ENCODE assay signal across 9 cellular contexts in genomic region chr9:134217431-134218210, GRCh38. TPM values are rescaled to one million over a fixed set of nuclear protein-coding genes. Genes with fewer than 3 reads are reported as not detected.
DNase-seq lines count a peak whose midpoint lies in the region; ATAC-seq and TF ChIP-seq lines count a peak whose summit lies in the region.
"Had no signal": no experiment of that assay in that cellular context is flagged by ENCODE, and none has a peak within 500 bp of the region (broad histone marks: within the 10 kb centered on the region; RNA-seq: fewer than 3 reads in every experiment).

No MANE protein-coding gene starts in this region.

- 86 to 95% (median 95%) methylated on average over 10 of the region's 10 CpGs for WGBS in heart left ventricle, 4 donors

- H3K27ac Mint-ChIP-seq in endothelial cell (ENCODE audit: unreplicated experiment) = peak overlapping the region; percentile 36
- peak overlapping the region; percentile 20 for H3K27ac Mint-ChIP-seq in stimulated activated naive B cell treated with anti-CD40 and anti-IgM and Interleukin-4, amounts not matched to agents 10 μg/mL and 1 μg/mL and 100 μg/mL, for 72 hours

- no peak overlapping the region for H3K27ac ChIP-seq in heart left ventricle

- H3K4me1 ChIP-seq in heart left ventricle = peaks cover 0 to 35% (median 20%) of the 10 kb centered on the region in 12 donors

- no peak overlapping the region for H3K4me3 Mint-ChIP-seq in endothelial cell (ENCODE audit: unreplicated experiment)
- no peak overlapping the region for H3K4me3 Mint-ChIP-seq in stimulated activated naive B cell treated with anti-CD40 and anti-IgM and Interleukin-4, amounts not matched to agents 10 μg/mL and 1 μg/mL and 100 μg/mL, for 72 hours

- no peak for TF ChIP-seq POLR2A in heart left ventricle (IDR thresholded peaks at IDR 0.05)

- H3K4me3 ChIP-seq in heart left ventricle = no peak overlapping the region

- no peaks in the 10 kb centered on the region for H3K36me3 ChIP-seq in heart left ventricle

- H3K27me3 ChIP-seq in heart left ventricle = no peaks in the 10 kb centered on the region

- DNase-seq in heart left ventricle = peak in 3 of 5 donors; percentile 21 to 46 (median 30)
- no peak for DNase-seq in cardiac septum (ENCODE audit: low spot score)
- peak; percentile 40 for DNase-seq in NCI-H748 treated with DMSO at 0.1 percent for 48 hours (lab: John Stamatoyannopoulos, UW)
- DNase-seq in endothelial cell (ENCODE audit: low spot score) = no peak
- DNase-seq in stimulated activated naive B cell treated with anti-CD40 and anti-IgM and Interleukin-4, amounts not matched to agents 10 μg/mL and 1 μg/mL and 100 μg/mL, for 72 hours = no peak
- DNase-seq in COR-L47 (lab: John Stamatoyannopoulos, UW) = no peak
- DNase-seq in kidney glomerular epithelial cell (lab: John Stamatoyannopoulos, UW) = no peak
- DNase-seq: NCI-H510A treated with DMSO at 0.1 percent for 48 hours had no signal

- intact Hi-C loops in heart left ventricle (cut with DNase I) = loop anchor here in 3 of 10 donors (2.0 to 5.0 kb wide), 2 partner anchors 40 to 47 kb away; no protein-coding TSS in a partner anchor
- intact Hi-C loops in cardiac septum (cut with DNase I) = no loop called here

- peaks cover 10% of the 10 kb centered on the region for H3K4me1 Mint-ChIP-seq in endothelial cell (ENCODE audit: unreplicated experiment)
- H3K4me1 Mint-ChIP-seq in stimulated activated naive B cell treated with anti-CD40 and anti-IgM and Interleukin-4, amounts not matched to agents 10 μg/mL and 1 μg/mL and 100 μg/mL, for 72 hours = peaks cover 14 to 18% of the 10 kb centered on the region in 2 donors

- H3K9me3 Mint-ChIP-seq in endothelial cell (ENCODE audit: unreplicated experiment) = no peaks in the 10 kb centered on the region
- H3K9me3 Mint-ChIP-seq in stimulated activated naive B cell treated with anti-CD40 and anti-IgM and Interleukin-4, amounts not matched to agents 10 μg/mL and 1 μg/mL and 100 μg/mL, for 72 hours = peaks cover 4% of the 10 kb centered on the region in 2 donors

- peaks cover 7% of the 10 kb centered on the region for H3K27me3 Mint-ChIP-seq in endothelial cell (ENCODE audit: unreplicated experiment)
- H3K27me3 Mint-ChIP-seq in stimulated activated naive B cell treated with anti-CD40 and anti-IgM and Interleukin-4, amounts not matched to agents 10 μg/mL and 1 μg/mL and 100 μg/mL, for 72 hours = peaks cover 0 to 1% of the 10 kb centered on the region in 2 donors

- H3K36me3 Mint-ChIP-seq in endothelial cell (ENCODE audit: low read depth, unreplicated experiment) = no peaks in the 10 kb centered on the region
- H3K36me3 Mint-ChIP-seq in stimulated activated naive B cell treated with anti-CD40 and anti-IgM and Interleukin-4, amounts not matched to agents 10 μg/mL and 1 μg/mL and 100 μg/mL, for 72 hours = peaks cover 3 to 4% of the 10 kb centered on the region in 2 donors

- TF ChIP-seq CTCF in heart left ventricle (IDR thresholded peaks at IDR 0.05) (peak in 9 of 12 donors; percentile 14 to 36 (median 20)), endothelial cell (IDR thresholded peaks at IDR 0.05; ENCODE audit: unreplicated experiment) (no peak)

- H3K9me3 ChIP-seq in heart left ventricle = peaks cover 0 to 5% (median 0%) of the 10 kb centered on the region in 12 donors

- peak in 1 of 4 donors; percentile 24 for ATAC-seq in heart left ventricle
- peak in 1 of 2 donors; percentile 20 for ATAC-seq in stimulated activated naive B cell treated with anti-CD40 and anti-IgM and Interleukin-4, amounts not matched to agents 10 μg/mL and 1 μg/mL and 100 μg/mL, for 72 hours (replicated peaks)
- no peak for ATAC-seq in GM21619 (IDR thresholded peaks at IDR 0.05; ENCODE audit: unreplicated experiment)

RNA-seq across cellular contexts. Expression of gene RNU6ATAC, which starts 53.3 kb away (rescaled TPM):
- total RNA-seq in heart left ventricle (100 to 1,000 TPM in 1 of 9 donors, 10 to 100 TPM in 5, not detected in 3; 17.3 to 178 (median 80.1) TPM), cardiac septum (214 TPM), endothelial cell (ENCODE audit: unreplicated experiment) (140 TPM)
- not detected for polyA plus RNA-seq in heart left ventricle

Comparison
In these comparisons a context has a peak if more than half of its experiments do, and no peak if none do; other contexts are left out.
1. DNase-seq: peak in heart left ventricle (3 of 5) and NCI-H748 treated with DMSO at 0.1 percent for 48 hours (single experiment); none in cardiac septum (single experiment), endothelial cell (single experiment), stimulated activated naive B cell treated with anti-CD40 and anti-IgM and Interleukin-4, amounts not matched to agents 10 μg/mL and 1 μg/mL and 100 μg/mL, for 72 hours (single experiment), COR-L47 (single experiment) and kidney glomerular epithelial cell (single experiment).